9 cellular contexts compared by ENCODE assay signal in the genomic region with DNA sequence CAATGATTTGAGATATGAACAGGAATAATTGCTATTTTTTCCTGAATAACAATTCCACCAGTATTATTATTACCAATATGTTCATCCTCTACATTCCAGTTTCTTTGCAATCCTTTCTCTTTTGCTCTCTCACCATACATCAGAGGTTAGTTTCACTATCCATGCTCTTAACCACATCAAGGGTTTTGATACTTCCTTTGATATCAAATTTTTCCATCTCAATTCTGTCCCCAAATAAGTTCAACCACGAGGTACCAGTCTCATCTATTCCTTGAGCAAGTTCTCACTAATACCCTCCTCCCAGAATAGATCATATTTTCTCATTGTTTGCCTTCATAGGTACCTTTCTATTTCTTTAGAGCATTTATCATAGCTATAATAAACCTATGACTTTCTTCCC. TPM values are rescaled to one million over a fixed set of nuclear protein-coding genes. Genes with fewer than 3 reads are reported as not detected.
A peak's percentile ranks its signal among the peaks of the same experiment; 100 is the strongest.
DNase-seq lines count a peak whose midpoint lies in the region; ATAC-seq, FAIRE-seq and TF ChIP-seq lines count a peak whose summit lies in the region.
"Not testable (repeated sequence)": the region's sequence is repeated elsewhere in the genome, so short reads cannot be mapped to it uniquely, and the experiment has no call there.
"Had no signal": no experiment of that assay in that cellular context is flagged by ENCODE, and none has a peak within 500 bp of the region (broad histone marks: within the 10 kb centered on the region; RNA-seq: fewer than 3 reads in every experiment).

No MANE protein-coding gene starts in this region.

- FAIRE-seq in GM19239 (lab: Jason Lieb, UNC) = peak; percentile 53

- not testable (repeated sequence) for TF ChIP-seq CTCF in activated CD8-positive, alpha-beta T cell treated with anti-CD3 and anti-CD28 coated beads for 36 hours (IDR thresholded peaks at IDR 0.05)

- CTCF ChIA-PET in activated CD8-positive, alpha-beta T cell treated with anti-CD3 and anti-CD28 coated beads for 36 hours (lab: Charles Lee) = not testable (repeated sequence)

- POLR2A ChIA-PET in activated CD8-positive, alpha-beta T cell treated with anti-CD3 and anti-CD28 coated beads for 36 hours (lab: Charles Lee) = interaction anchor here (1.0 kb wide), 1 partner anchor 38 kb away, joined by 3 read pairs; no protein-coding TSS in a partner anchor

- H3K9me3 ChIP-seq in CD4-positive, CD25-positive, alpha-beta regulatory T cell (ENCODE audit: control insufficient read depth in 2 of 2, low read length in 2 of 2) = not testable (repeated sequence)

- DNase-seq in CD4-positive, CD25-positive, alpha-beta regulatory T cell = peak in 1 of 3 donors; percentile 21
- not testable (repeated sequence) for DNase-seq in GM19239 (ENCODE audit: insufficient read length, low spot score); T-helper 2 cell treated with Interferon-gamma antibody and Interleukin-4, amounts not matched to agents 5 μg/mL and 100 μg/mL, for 36 hours (ENCODE audit: low spot score); activated CD8-positive, alpha-beta T cell treated with anti-CD3 and anti-CD28 coated beads for 36 hours; activated naive CD8-positive, alpha-beta T cell treated with anti-CD3 and anti-CD28 coated beads for 36 hours; memory B cell (ENCODE audit: low spot score in 2 of 2)

- peaks cover 11% of the 10 kb centered on the region for H3K4me1 ChIP-seq in CD4-positive, CD25-positive, alpha-beta regulatory T cell (ENCODE audit: control insufficient read depth, insufficient read depth, low read length, poor library complexity, severe bottlenecking)

- H3K4me3 Mint-ChIP-seq in CD4-positive, CD25-positive, alpha-beta regulatory T cell = peak overlapping the region in 2 of 4 donors; percentile 25 to 76
- not testable (repeated sequence) for H3K4me3 Mint-ChIP-seq in T-helper 2 cell treated with Interferon-gamma antibody and Interleukin-4, amounts not matched to agents 5 μg/mL and 100 μg/mL, for 36 hours; activated CD8-positive, alpha-beta T cell treated with anti-CD3 and anti-CD28 coated beads for 36 hours; memory B cell; stimulated activated memory B cell treated with anti-CD40 and anti-IgM and Interleukin-4, amounts not matched to agents 10 μg/mL and 1 μg/mL and 100 μg/mL, for 72 hours
- H3K4me3 Mint-ChIP-seq in activated T-helper 17 cell treated with anti-CD3 and anti-CD28 coated beads, Interleukin-2, amount 50 U/mL, for 72 hours = peak overlapping the region; percentile 31
- H3K4me3 Mint-ChIP-seq in activated naive CD8-positive, alpha-beta T cell treated with anti-CD3 and anti-CD28 coated beads for 36 hours = peak overlapping the region; percentile 44

- not testable (repeated sequence) for H3K9me3 Mint-ChIP-seq in CD4-positive, CD25-positive, alpha-beta regulatory T cell; T-helper 2 cell treated with Interferon-gamma antibody and Interleukin-4, amounts not matched to agents 5 μg/mL and 100 μg/mL, for 36 hours; activated CD8-positive, alpha-beta T cell treated with anti-CD3 and anti-CD28 coated beads for 36 hours; activated T-helper 17 cell treated with anti-CD3 and anti-CD28 coated beads, Interleukin-2, amount 50 U/mL, for 72 hours; activated naive CD8-positive, alpha-beta T cell treated with anti-CD3 and anti-CD28 coated beads for 36 hours; memory B cell; stimulated activated memory B cell treated with anti-CD40 and anti-IgM and Interleukin-4, amounts not matched to agents 10 μg/mL and 1 μg/mL and 100 μg/mL, for 72 hours

- ATAC-seq in CD4-positive, CD25-positive, alpha-beta regulatory T cell (ENCODE audit: low read depth in 2 of 2) = peak in 1 of 2 donors; percentile 31
- peak; percentile 70 for ATAC-seq in activated CD8-positive, alpha-beta T cell treated with anti-CD3 and anti-CD28 coated beads for 36 hours
- ATAC-seq in activated T-helper 17 cell treated with anti-CD3 and anti-CD28 coated beads, Interleukin-2, amount 50 U/mL, for 72 hours (replicated peaks) = peak; percentile 82
- ATAC-seq in memory B cell (ENCODE audit: low read depth); stimulated activated memory B cell treated with anti-CD40 and anti-IgM and Interleukin-4, amounts not matched to agents 10 μg/mL and 1 μg/mL and 100 μg/mL, for 72 hours: not testable (repeated sequence)

- intact Hi-C loops in activated CD8-positive, alpha-beta T cell treated with anti-CD3 and anti-CD28 coated beads for 36 hours (cut with micrococcal nuclease) = not testable (repeated sequence)

- peak overlapping the region; percentile 59 to 91 (median 66) for H3K27ac Mint-ChIP-seq in CD4-positive, CD25-positive, alpha-beta regulatory T cell
- peak overlapping the region; percentile 69 for H3K27ac Mint-ChIP-seq in T-helper 2 cell treated with Interferon-gamma antibody and Interleukin-4, amounts not matched to agents 5 μg/mL and 100 μg/mL, for 36 hours
- H3K27ac Mint-ChIP-seq in activated CD8-positive, alpha-beta T cell treated with anti-CD3 and anti-CD28 coated beads for 36 hours = peak overlapping the region; percentile 51
- peak overlapping the region; percentile 58 for H3K27ac Mint-ChIP-seq in activated T-helper 17 cell treated with anti-CD3 and anti-CD28 coated beads, Interleukin-2, amount 50 U/mL, for 72 hours
- H3K27ac Mint-ChIP-seq in activated naive CD8-positive, alpha-beta T cell treated with anti-CD3 and anti-CD28 coated beads for 36 hours = peak overlapping the region; percentile 76
- peak overlapping the region; percentile 80 for H3K27ac Mint-ChIP-seq in memory B cell
- H3K27ac Mint-ChIP-seq in stimulated activated memory B cell treated with anti-CD40 and anti-IgM and Interleukin-4, amounts not matched to agents 10 μg/mL and 1 μg/mL and 100 μg/mL, for 72 hours = peak overlapping the region; percentile 51

- H3K4me1 Mint-ChIP-seq in CD4-positive, CD25-positive, alpha-beta regulatory T cell = peaks cover 17 to 55% (median 36%) of the 10 kb centered on the region in 4 donors
- peaks cover 29% of the 10 kb centered on the region for H3K4me1 Mint-ChIP-seq in T-helper 2 cell treated with Interferon-gamma antibody and Interleukin-4, amounts not matched to agents 5 μg/mL and 100 μg/mL, for 36 hours (ENCODE audit: low read depth)
- H3K4me1 Mint-ChIP-seq in activated CD8-positive, alpha-beta T cell treated with anti-CD3 and anti-CD28 coated beads for 36 hours (ENCODE audit: low read depth) = peaks cover 42% of the 10 kb centered on the region
- H3K4me1 Mint-ChIP-seq in activated T-helper 17 cell treated with anti-CD3 and anti-CD28 coated beads, Interleukin-2, amount 50 U/mL, for 72 hours = peaks cover 33% of the 10 kb centered on the region
- peaks cover 32% of the 10 kb centered on the region for H3K4me1 Mint-ChIP-seq in activated naive CD8-positive, alpha-beta T cell treated with anti-CD3 and anti-CD28 coated beads for 36 hours
- H3K4me1 Mint-ChIP-seq in memory B cell = peaks cover 25% of the 10 kb centered on the region
- peaks cover 32% of the 10 kb centered on the region for H3K4me1 Mint-ChIP-seq in stimulated activated memory B cell treated with anti-CD40 and anti-IgM and Interleukin-4, amounts not matched to agents 10 μg/mL and 1 μg/mL and 100 μg/mL, for 72 hours

- H3K36me3 ChIP-seq in CD4-positive, CD25-positive, alpha-beta regulatory T cell (ENCODE audit: control insufficient read depth, insufficient read depth, low read length) = peaks cover 67% of the 10 kb centered on the region

- peak overlapping the region; percentile 7 for H3K27ac ChIP-seq in CD4-positive, CD25-positive, alpha-beta regulatory T cell (ENCODE audit: insufficient read depth, low read length, poor library complexity, severe bottlenecking)

- H3K27me3 Mint-ChIP-seq in CD4-positive, CD25-positive, alpha-beta regulatory T cell; T-helper 2 cell treated with Interferon-gamma antibody and Interleukin-4, amounts not matched to agents 5 μg/mL and 100 μg/mL, for 36 hours (ENCODE audit: low read depth); activated CD8-positive, alpha-beta T cell treated with anti-CD3 and anti-CD28 coated beads for 36 hours; activated T-helper 17 cell treated with anti-CD3 and anti-CD28 coated beads, Interleukin-2, amount 50 U/mL, for 72 hours; activated naive CD8-positive, alpha-beta T cell treated with anti-CD3 and anti-CD28 coated beads for 36 hours; memory B cell; stimulated activated memory B cell treated with anti-CD40 and anti-IgM and Interleukin-4, amounts not matched to agents 10 μg/mL and 1 μg/mL and 100 μg/mL, for 72 hours: not testable (repeated sequence)

- H3K27me3 ChIP-seq in CD4-positive, CD25-positive, alpha-beta regulatory T cell (ENCODE audit: control insufficient read depth, insufficient read depth, low read length) = not testable (repeated sequence)

- H3K36me3 Mint-ChIP-seq in CD4-positive, CD25-positive, alpha-beta regulatory T cell = peaks cover 53% of the 10 kb centered on the region
- H3K36me3 Mint-ChIP-seq in T-helper 2 cell treated with Interferon-gamma antibody and Interleukin-4, amounts not matched to agents 5 μg/mL and 100 μg/mL, for 36 hours (ENCODE audit: low read depth) = peaks cover 70% of the 10 kb centered on the region
- peaks cover 66% of the 10 kb centered on the region for H3K36me3 Mint-ChIP-seq in activated CD8-positive, alpha-beta T cell treated with anti-CD3 and anti-CD28 coated beads for 36 hours (ENCODE audit: low read depth)
- H3K36me3 Mint-ChIP-seq in activated T-helper 17 cell treated with anti-CD3 and anti-CD28 coated beads, Interleukin-2, amount 50 U/mL, for 72 hours (ENCODE audit: low read depth) = peaks cover 99% of the 10 kb centered on the region
- peaks cover 56% of the 10 kb centered on the region for H3K36me3 Mint-ChIP-seq in activated naive CD8-positive, alpha-beta T cell treated with anti-CD3 and anti-CD28 coated beads for 36 hours
- peaks cover 34% of the 10 kb centered on the region for H3K36me3 Mint-ChIP-seq in memory B cell
- peaks cover 55% of the 10 kb centered on the region for H3K36me3 Mint-ChIP-seq in stimulated activated memory B cell treated with anti-CD40 and anti-IgM and Interleukin-4, amounts not matched to agents 10 μg/mL and 1 μg/mL and 100 μg/mL, for 72 hours

- H3K4me3 ChIP-seq in CD4-positive, CD25-positive, alpha-beta regulatory T cell (ENCODE audit: low read depth, low read length) = not testable (repeated sequence)

RNA-seq across cellular contexts. Expression of a gene that starts 30.1 kb away (rescaled TPM):
- total RNA-seq in CD4-positive, CD25-positive, alpha-beta regulatory T cell = 6.2 TPM
- 10 to 100 TPM in 2 of 4 donors, 1 to 10 TPM in 2; 6.9 to 13.5 (median 8.8) TPM for polyA plus RNA-seq in CD4-positive, CD25-positive, alpha-beta regulatory T cell
- total RNA-seq in activated CD8-positive, alpha-beta T cell treated with anti-CD3 and anti-CD28 coated beads for 36 hours = 1 to 10 TPM; 6.7 to 8.6 TPM
- 100 to 1,000 TPM in 1 of 2 donors, 10 to 100 TPM in 1; 47.2 to 123 TPM for total RNA-seq in activated T-helper 17 cell treated with anti-CD3 and anti-CD28 coated beads, Interleukin-2, amount 50 U/mL, for 72 hours
- 1 to 10 TPM; 1.8 TPM for total RNA-seq in activated naive CD8-positive, alpha-beta T cell treated with anti-CD3 and anti-CD28 coated beads for 36 hours
- total RNA-seq: PC-9 had no signal

RNA-seq across cellular contexts. Expression of a gene that starts 36.8 kb away (rescaled TPM):
- total RNA-seq in CD4-positive, CD25-positive, alpha-beta regulatory T cell = 130 TPM
- 100 to 1,000 TPM in 2 of 4 donors, 10 to 100 TPM in 2; 90.4 to 117 (median 101) TPM for polyA plus RNA-seq in CD4-positive, CD25-positive, alpha-beta regulatory T cell
- total RNA-seq in activated CD8-positive, alpha-beta T cell treated with anti-CD3 and anti-CD28 coated beads for 36 hours = 100 to 1,000 TPM; 190 to 199 TPM
- 100 to 1,000 TPM; 187 to 217 TPM for total RNA-seq in activated T-helper 17 cell treated with anti-CD3 and anti-CD28 coated beads, Interleukin-2, amount 50 U/mL, for 72 hours
- total RNA-seq in activated naive CD8-positive, alpha-beta T cell treated with anti-CD3 and anti-CD28 coated beads for 36 hours = 100 to 1,000 TPM; 292 to 296 TPM
